ENCODE assay signal across 8 cellular contexts in the genomic region with DNA sequence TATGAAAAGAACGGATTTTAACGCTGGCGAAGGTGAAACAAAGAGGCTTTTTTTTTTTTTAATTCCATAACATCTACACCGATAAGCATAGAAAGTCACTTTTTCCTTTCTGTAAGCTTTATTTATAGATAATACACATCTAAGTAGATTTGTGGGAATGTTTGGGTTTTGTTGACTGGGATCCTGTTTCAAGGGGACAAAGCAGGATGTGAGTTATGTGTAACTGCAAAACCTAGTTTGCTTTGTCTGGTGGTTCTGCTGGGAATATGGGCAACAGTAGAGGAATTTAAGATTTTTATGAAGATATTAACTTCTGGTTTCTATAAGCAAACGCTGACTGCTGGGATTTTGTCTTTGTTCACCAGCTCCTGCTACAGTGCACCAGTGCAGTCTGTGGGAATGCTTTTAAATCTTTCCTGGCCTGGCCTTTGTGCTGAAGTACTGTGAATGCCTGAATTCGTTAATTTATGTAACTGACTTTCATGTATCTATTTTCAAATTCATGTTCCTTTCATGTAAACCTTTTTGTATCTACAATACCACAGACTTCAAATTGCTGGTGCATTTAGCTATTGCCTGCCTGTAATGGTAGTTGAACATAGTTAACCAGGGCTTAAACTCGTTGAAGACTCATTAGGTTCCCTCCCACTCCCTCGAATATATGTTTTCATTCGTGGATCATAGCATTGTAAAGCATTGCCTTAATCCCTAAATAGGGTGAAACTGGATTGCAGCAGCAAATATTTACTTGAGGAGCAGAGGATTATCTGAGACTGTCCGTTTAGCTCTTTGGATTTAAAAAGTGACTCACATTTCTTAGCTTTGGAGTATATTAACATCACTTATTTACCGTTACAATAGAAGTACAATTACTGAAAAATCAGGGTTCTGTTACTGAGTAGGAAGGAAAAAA. TPM values are rescaled to one million over a fixed set of nuclear protein-coding genes. Genes with fewer than 3 reads are reported as not detected.
DNase-seq lines count a peak whose midpoint lies in the region; ATAC-seq and TF ChIP-seq lines count a peak whose summit lies in the region.

No MANE protein-coding gene starts in this region.

- H3K27me3 Mint-ChIP-seq in endothelial cell (ENCODE audit: unreplicated experiment) (peaks cover 8% of the 10 kb centered on the region), neural progenitor cell (ENCODE audit: insufficient read depth, low read depth) (peaks cover 3% of the 10 kb centered on the region)

- peak overlapping the region; percentile 85 for H3K9ac ChIP-seq in OCI-LY1 (ENCODE audit: low read length)
- peak overlapping the region; percentile 86 for H3K9ac ChIP-seq in neural progenitor cell

- peaks cover 39% of the 10 kb centered on the region for H3K4me1 Mint-ChIP-seq in endothelial cell (ENCODE audit: unreplicated experiment)
- H3K4me1 Mint-ChIP-seq in neural progenitor cell = peaks cover 29% of the 10 kb centered on the region

- H3K9me3 Mint-ChIP-seq in endothelial cell (ENCODE audit: unreplicated experiment) (no peaks in the 10 kb centered on the region), neural progenitor cell (no peaks in the 10 kb centered on the region)

- H3K27ac ChIP-seq in OCI-LY1 (ENCODE audit: low read depth, low read length, poor library complexity, severe bottlenecking) = no peak overlapping the region
- H3K27ac ChIP-seq in neural progenitor cell = peak overlapping the region; percentile 93

- no peak for ATAC-seq in HG02981 (IDR thresholded peaks at IDR 0.05; ENCODE audit: unreplicated experiment)
- no peak for ATAC-seq in HG02610 (IDR thresholded peaks at IDR 0.05; ENCODE audit: unreplicated experiment)
- no peak for ATAC-seq in HG02763 (IDR thresholded peaks at IDR 0.05; ENCODE audit: unreplicated experiment)

- H3K9me3 ChIP-seq in OCI-LY1 (ENCODE audit: low read length) (no peaks in the 10 kb centered on the region), neural progenitor cell (ENCODE audit: low read depth) (no peaks in the 10 kb centered on the region)

- in situ Hi-C loops in G401 (cut with HindIII; ENCODE audit: low sequenced_read_pairs) = no loop called here

- H3K9me2 ChIP-seq in OCI-LY1 (ENCODE audit: low read depth, low read length) = no peaks in the 10 kb centered on the region

- H3F3A ChIP-seq in OCI-LY1 (ENCODE audit: insufficient read depth, low read length) (0 out of 2 replicates have a peak, but pooled peaks cover 3% of the 10 kb centered on the region), neural progenitor cell (ENCODE audit: low read depth) (peaks cover 9% of the 10 kb centered on the region)

- H4K20me1 ChIP-seq in OCI-LY1 (ENCODE audit: insufficient read depth, low read length) (no peaks in the 10 kb centered on the region), neural progenitor cell (ENCODE audit: low read depth) (peaks cover 44% of the 10 kb centered on the region)

- H3K27me3 ChIP-seq in OCI-LY1 (ENCODE audit: insufficient read depth, low read length) = no peaks in the 10 kb centered on the region
- no peaks in the 10 kb centered on the region for H3K27me3 ChIP-seq in neural progenitor cell

- H3K4me3 ChIP-seq in OCI-LY1 (ENCODE audit: low read depth, low read length, poor library complexity, severe bottlenecking) = peak overlapping the region; percentile 81
- peak overlapping the region; percentile 90 for H3K4me3 ChIP-seq in neural progenitor cell

- H3K36me3 ChIP-seq in OCI-LY1 (ENCODE audit: insufficient read depth, low read length) (peaks cover 7% of the 10 kb centered on the region; the same call in 1 of the 2 replicates), neural progenitor cell (no peaks in the 10 kb centered on the region)

- H3K79me2 ChIP-seq in OCI-LY1 (ENCODE audit: insufficient read depth, low read length) (peaks cover 6% of the 10 kb centered on the region; the same call in 1 of the 2 replicates), neural progenitor cell (ENCODE audit: low read depth) (peaks cover 71% of the 10 kb centered on the region)

- H3K27ac Mint-ChIP-seq in endothelial cell (ENCODE audit: unreplicated experiment) = peak overlapping the region; percentile 93
- H3K27ac Mint-ChIP-seq in neural progenitor cell = peak overlapping the region; percentile 99

- DNase-seq in G401 (ENCODE audit: low spot score) = peak; percentile 30
- no peak for DNase-seq in endothelial cell (ENCODE audit: low spot score)
- peak; percentile 12 for DNase-seq in neural progenitor cell (ENCODE audit: low spot score)
- no peak for DNase-seq in MV-4-11 (lab: John Stamatoyannopoulos, UW)

- H2AFZ ChIP-seq in OCI-LY1 (ENCODE audit: low read length) = no peak overlapping the region
- peak overlapping the region; percentile 82 for H2AFZ ChIP-seq in neural progenitor cell (replicated peaks)

- peaks cover 7% of the 10 kb centered on the region for H3K36me3 Mint-ChIP-seq in endothelial cell (ENCODE audit: low read depth, unreplicated experiment)
- peaks cover 30% of the 10 kb centered on the region for H3K36me3 Mint-ChIP-seq in neural progenitor cell

- H3K4me3 Mint-ChIP-seq in endothelial cell (ENCODE audit: unreplicated experiment) (peak overlapping the region; percentile 98), neural progenitor cell (peak overlapping the region; percentile 99)

- TF ChIP-seq CTCF in OCI-LY1 (IDR thresholded peaks at IDR 0.05; ENCODE audit: low read length) (no peak), endothelial cell (IDR thresholded peaks at IDR 0.05; ENCODE audit: unreplicated experiment) (no peak), neural progenitor cell (IDR thresholded peaks at IDR 0.05) (no peak)

- H3K4me1 ChIP-seq in OCI-LY1 (ENCODE audit: insufficient read depth, low read length, severe bottlenecking) (peaks cover 28% of the 10 kb centered on the region), neural progenitor cell (peaks cover 23% of the 10 kb centered on the region)

- H3K4me2 ChIP-seq in OCI-LY1 (ENCODE audit: low read length) (peak overlapping the region; percentile 85), neural progenitor cell (peak overlapping the region; percentile 97)

RNA-seq across cellular contexts. Expression of a gene that starts 1.5 kb away (rescaled TPM):
- total RNA-seq in G401 (2014; rRNA removed; shearing (Covaris generic)) = 33.1 and 36.0 TPM in 2 replicates
- total RNA-seq in endothelial cell (ENCODE audit: unreplicated experiment) (44.8 TPM), neural progenitor cell (ENCODE audit: low replicate concordance) (96.7 and 117 TPM in 2 replicates)

Comparison
In these comparisons a context has a peak if more than half of its experiments do, and no peak if none do; other contexts are left out.
1. DNase-seq: peak in G401 (single experiment) and neural progenitor cell (single experiment); none in endothelial cell (single experiment) and MV-4-11 (single experiment).